Comparison of ENCODE assay signal across 30 cellular contexts in the genomic region with DNA sequence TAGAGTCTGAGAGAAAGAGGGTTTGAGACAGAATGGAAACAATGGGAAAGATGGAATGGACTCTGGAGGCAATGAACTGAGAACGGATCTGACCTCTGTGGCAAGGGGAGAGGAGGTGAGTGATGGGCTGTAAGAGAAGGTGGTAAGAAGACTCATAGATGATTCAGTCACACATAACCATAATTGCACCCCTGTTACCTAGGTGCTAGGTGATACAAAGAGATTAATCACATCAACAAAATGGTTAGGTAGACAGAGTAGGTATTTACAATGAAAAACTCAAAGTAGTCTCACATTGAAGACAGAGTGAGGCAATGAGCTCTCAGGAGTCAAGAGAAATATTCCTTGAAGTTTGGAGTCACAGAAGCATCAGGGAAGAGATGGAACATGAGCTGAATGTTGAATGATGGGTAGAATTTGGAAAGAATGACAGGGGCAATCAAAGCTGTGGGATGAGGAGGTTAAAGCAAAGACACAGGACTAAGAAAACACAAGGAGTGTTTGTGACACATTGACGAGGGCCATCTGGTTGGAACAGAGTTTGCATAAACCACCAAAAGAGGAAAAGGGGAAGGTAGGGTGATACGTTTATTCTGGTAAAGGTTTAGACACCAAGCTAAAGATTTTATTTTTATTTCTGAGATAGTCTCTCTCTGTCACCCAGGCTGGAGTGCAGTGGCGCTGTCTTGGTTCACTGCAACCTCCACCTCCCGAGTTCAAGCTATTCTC. TPM values are rescaled to one million over a fixed set of nuclear protein-coding genes. Genes with fewer than 3 reads are reported as not detected.
DNase-seq lines count a peak whose midpoint lies in the region; ATAC-seq and TF ChIP-seq lines count a peak whose summit lies in the region.
"Had no signal": no experiment of that assay in that cellular context is flagged by ENCODE, and none has a peak within 500 bp of the region (broad histone marks: within the 10 kb centered on the region; RNA-seq: fewer than 3 reads in every experiment).

No MANE protein-coding gene starts in this region.

- H3K4me3 ChIP-seq in OCI-LY1 (ENCODE audit: low read depth, low read length, poor library complexity, severe bottlenecking): peak overlapping the region; percentile 53
- no peak overlapping the region for H3K4me3 ChIP-seq in epithelial cell of esophagus (ENCODE audit: low read length)
- H3K4me3 ChIP-seq: hepatocyte, spleen had no signal

- no peaks in the 10 kb centered on the region for H3K36me3 Mint-ChIP-seq in stimulated activated effector memory CD8-positive, alpha-beta T cell treated with anti-CD3 and anti-CD28 coated beads, Interleukin-12 subunit alpha, Interleukin-12 subunit beta, amount 100 ng/mL, for 72 hours
- H3K36me3 Mint-ChIP-seq: brain; CD8-positive, alpha-beta T cell; immature natural killer cell had no signal

- H3K9me3 Mint-ChIP-seq in stimulated activated effector memory CD8-positive, alpha-beta T cell treated with anti-CD3 and anti-CD28 coated beads, Interleukin-12 subunit alpha, Interleukin-12 subunit beta, amount 100 ng/mL, for 72 hours: peaks cover 3% of the 10 kb centered on the region
- H3K9me3 Mint-ChIP-seq: activated T-cell treated with anti-CD3 and anti-CD28 coated beads, Interleukin-2, amount 50 U/mL, for 4 hours; brain; CD8-positive, alpha-beta T cell; nephron had no signal

- no peak overlapping the region for H2AFZ ChIP-seq in OCI-LY1 (ENCODE audit: low read length)
- H2AFZ ChIP-seq: hepatocyte, parathyroid adenoma had no signal

- H3K4me1 ChIP-seq in OCI-LY1 (ENCODE audit: insufficient read depth, low read length, severe bottlenecking): peaks cover 94% of the 10 kb centered on the region

- 0 out of 2 replicates have a peak, but pooled peaks cover under 1% of the 10 kb centered on the region for H3K9me3 ChIP-seq in OCI-LY1 (ENCODE audit: low read length)
- H3K9me3 ChIP-seq: spleen had no signal

- peaks cover 34% of the 10 kb centered on the region for H3F3A ChIP-seq in OCI-LY1 (ENCODE audit: insufficient read depth, low read length)

- peaks cover 23% of the 10 kb centered on the region for H3K79me2 ChIP-seq in OCI-LY1 (ENCODE audit: insufficient read depth, low read length)
- H3K79me2 ChIP-seq: parathyroid adenoma had no signal

- H3K27me3 ChIP-seq in OCI-LY1 (ENCODE audit: insufficient read depth, low read length): no peaks in the 10 kb centered on the region
- H3K27me3 ChIP-seq: hepatocyte, spleen had no signal

- H3K36me3 ChIP-seq in OCI-LY1 (ENCODE audit: insufficient read depth, low read length): peaks cover 67% of the 10 kb centered on the region
- H3K36me3 ChIP-seq: spleen had no signal

- H3K27ac Mint-ChIP-seq in stimulated activated effector memory CD8-positive, alpha-beta T cell treated with anti-CD3 and anti-CD28 coated beads, Interleukin-12 subunit alpha, Interleukin-12 subunit beta, amount 100 ng/mL, for 72 hours: no peak overlapping the region
- H3K27ac Mint-ChIP-seq: brain; CD8-positive, alpha-beta T cell; immature natural killer cell; nephron had no signal

- ATAC-seq in stimulated activated effector memory CD8-positive, alpha-beta T cell treated with anti-CD3 and anti-CD28 coated beads, Interleukin-12 subunit alpha, Interleukin-12 subunit beta, amount 100 ng/mL, for 72 hours: peak; percentile 42
- ATAC-seq: activated T-cell treated with anti-CD3 and anti-CD28 coated beads, Interleukin-2, amount 50 U/mL, for 4 hours; CD8-positive, alpha-beta T cell; right cardiac atrium had no signal

- DNase-seq in HT1080 (ENCODE audit: low read depth) (peak; percentile 39), epithelial cell of esophagus (ENCODE audit: low read depth) (peak; percentile 58), islet precursor cell (no peak), NCI-H1092 (lab: John Stamatoyannopoulos, UW) (no peak)
- DNase-seq in stimulated activated effector memory CD8-positive, alpha-beta T cell treated with anti-CD3 and anti-CD28 coated beads, Interleukin-12 subunit alpha, Interleukin-12 subunit beta, amount 100 ng/mL, for 72 hours (ENCODE audit: low spot score in 2 of 2): no peak
- DNase-seq in stimulated activated CD4-positive, alpha-beta T cell treated with anti-CD3 and anti-CD28 coated beads, Interleukin-15, amount 100 ng/mL, for 24 hours: no peak
- DNase-seq: activated T-cell treated with anti-CD3 and anti-CD28 coated beads, Interleukin-2, amount 50 U/mL, for 4 hours; CD8-positive, alpha-beta T cell; DMS153; effector CD8-positive, alpha-beta T cell; foreskin fibroblast; GDM1; immature natural killer cell; Kasumi-1; NCI-H1092 treated with DMSO at 0.1 percent for 48 hours; NCI-H2029 treated with DMSO at 0.1 percent for 48 hours; NCI-H226; NCI-H774; right cardiac atrium; SIG-M5; spleen; stimulated activated CD4-positive, alpha-beta T cell treated with anti-CD3 and anti-CD28 coated beads, Interleukin-4, amount 100 ng/mL, for 1 hour; stimulated activated naive CD4-positive, alpha-beta T cell treated with Interleukin-2 at 50 U/mL for 16 hours; T-helper 1 cell had no signal

- peak overlapping the region; percentile 99 for H3K27ac ChIP-seq in OCI-LY1 (ENCODE audit: low read depth, low read length, poor library complexity, severe bottlenecking)
- H3K27ac ChIP-seq: hepatocyte, parathyroid adenoma had no signal

- peak overlapping the region; percentile 64 for H3K4me2 ChIP-seq in OCI-LY1 (ENCODE audit: low read length)
- H3K4me2 ChIP-seq: hepatocyte had no signal

- peak overlapping the region; percentile 86 for H3K9ac ChIP-seq in OCI-LY1 (ENCODE audit: low read length)
- H3K9ac ChIP-seq: parathyroid adenoma had no signal

- H3K4me3 Mint-ChIP-seq in stimulated activated effector memory CD8-positive, alpha-beta T cell treated with anti-CD3 and anti-CD28 coated beads, Interleukin-12 subunit alpha, Interleukin-12 subunit beta, amount 100 ng/mL, for 72 hours: no peak overlapping the region
- H3K4me3 Mint-ChIP-seq: activated T-cell treated with anti-CD3 and anti-CD28 coated beads, Interleukin-2, amount 50 U/mL, for 4 hours; brain; CD8-positive, alpha-beta T cell; immature natural killer cell; nephron had no signal

- no peaks in the 10 kb centered on the region for H4K20me1 ChIP-seq in OCI-LY1 (ENCODE audit: insufficient read depth, low read length)

- no peaks in the 10 kb centered on the region for H3K9me2 ChIP-seq in OCI-LY1 (ENCODE audit: low read depth, low read length)

- no peaks in the 10 kb centered on the region for H3K4me1 Mint-ChIP-seq in stimulated activated effector memory CD8-positive, alpha-beta T cell treated with anti-CD3 and anti-CD28 coated beads, Interleukin-12 subunit alpha, Interleukin-12 subunit beta, amount 100 ng/mL, for 72 hours
- H3K4me1 Mint-ChIP-seq: brain had no signal

- no peak for TF ChIP-seq CTCF in OCI-LY1 (IDR thresholded peaks at IDR 0.05; ENCODE audit: low read length)
- no peak for TF ChIP-seq CTCF in epithelial cell of esophagus (IDR thresholded peaks at IDR 0.05; ENCODE audit: insufficient read depth, low read depth, low read length, missing control alignments)

RNA-seq across cellular contexts. Expression of a gene that starts 32.7 kb away (rescaled TPM):
- total RNA-seq in HT1080 (2014; rRNA removed; shearing (Covaris generic)): 186 and 228 TPM in 2 replicates
- 178 and 221 TPM in 2 replicates for polyA plus RNA-seq in HT1080 (2015; cell fraction: cytosol; rRNA removed)
- polyA plus RNA-seq in HT1080 (2015; cell fraction: nucleus; rRNA removed): 345 and 347 TPM in 2 replicates
- total RNA-seq: activated CD8-positive, alpha-beta memory T cell treated with anti-CD3 and anti-CD28 coated beads for 36 hours had no signal
- polyA plus RNA-seq: immature natural killer cell had no signal

Comparison
In these comparisons a context has a peak if more than half of its experiments do, and no peak if none do; other contexts are left out.
1. DNase-seq: peak in HT1080 (single experiment) and epithelial cell of esophagus (single experiment); none in stimulated activated effector memory CD8-positive, alpha-beta T cell treated with anti-CD3 and anti-CD28 coated beads, Interleukin-12 subunit alpha, Interleukin-12 subunit beta, amount 100 ng/mL, for 72 hours (0 of 2), islet precursor cell (single experiment), stimulated activated CD4-positive, alpha-beta T cell treated with anti-CD3 and anti-CD28 coated beads, Interleukin-15, amount 100 ng/mL, for 24 hours (single experiment) and NCI-H1092 (single experiment).